Comparison of ENCODE assay signal across 8 cellular contexts in genomic region chr17:80477647-80478478, GRCh38. TPM values are rescaled to one million over a fixed set of nuclear protein-coding genes. Genes with fewer than 3 reads are reported as not detected.
DNase-seq lines count a peak whose midpoint lies in the region; ATAC-seq, FAIRE-seq and TF ChIP-seq lines count a peak whose summit lies in the region.

No MANE protein-coding gene starts in this region.

- H2AFZ ChIP-seq in hepatocyte, result peak overlapping the region; percentile 66

- TF ChIP-seq POLR2A in spleen (IDR thresholded peaks at IDR 0.05), result no peak

- H3K79me2 ChIP-seq in hepatocyte, result no peaks in the 10 kb centered on the region

- H3K4me1 ChIP-seq in CD8-positive, alpha-beta T cell (ENCODE audit: insufficient read depth, low read length), result peaks cover 26% of the 10 kb centered on the region
- H3K4me1 ChIP-seq in hepatocyte (ENCODE audit: insufficient read depth) (peaks cover 44% of the 10 kb centered on the region), spleen (peaks cover 27 to 64% (median 52%) of the 10 kb centered on the region in 6 donors), small intestine (ENCODE audit: control insufficient read depth in 2 of 2, insufficient read depth in 1 of 2, low read depth in 1 of 2, low read length in 1 of 2) (peaks cover 0 to 7% of the 10 kb centered on the region in 2 donors)

- no peaks in the 10 kb centered on the region for H3K9me3 ChIP-seq in CD8-positive, alpha-beta T cell (ENCODE audit: low read length)
- H3K9me3 ChIP-seq in hepatocyte (ENCODE audit: low read depth) (no peaks in the 10 kb centered on the region), spleen (no peaks in the 10 kb centered on the region), small intestine (ENCODE audit: control insufficient read depth, low read depth) (no peaks in the 10 kb centered on the region)

- H3K27me3 Mint-ChIP-seq in CD8-positive, alpha-beta T cell (ENCODE audit: low read depth), result peaks cover 56% of the 10 kb centered on the region
- peaks cover 96% of the 10 kb centered on the region for H3K27me3 Mint-ChIP-seq in activated naive CD4-positive, alpha-beta T cell treated with anti-CD3 and anti-CD28 coated beads, Interleukin-2, amount 10 ng/mL, durations not matched to agents 7 days and 5 days

- CTCF ChIA-PET in CD8-positive, alpha-beta T cell (lab: Charles Lee), result interaction anchor here (0.5 kb wide), 1 partner anchor 11 kb away, joined by 3 read pairs; no protein-coding TSS in a partner anchor
- CTCF ChIA-PET in activated naive CD4-positive, alpha-beta T cell treated with anti-CD3 and anti-CD28 coated beads, Interleukin-2, amount 10 ng/mL, durations not matched to agents 7 days and 5 days (lab: Charles Lee), result interaction anchor here (0.8 to 1.3 kb wide), 2 partner anchors 9 to 137 kb away, joined by 3 to 4 read pairs; no protein-coding TSS in a partner anchor

- peaks cover 42% of the 10 kb centered on the region for H3K27me3 ChIP-seq in CD8-positive, alpha-beta T cell (ENCODE audit: insufficient read depth, low read length)
- peaks cover 95% of the 10 kb centered on the region for H3K27me3 ChIP-seq in hepatocyte
- H3K27me3 ChIP-seq in spleen (replicated peaks in 1 of 7), result peaks cover 15 to 100% (median 96%) of the 10 kb centered on the region in 7 donors
- peaks cover 22 to 51% of the 10 kb centered on the region in 2 donors for H3K27me3 ChIP-seq in small intestine (ENCODE audit: control insufficient read depth in 2 of 2, insufficient read depth in 2 of 2, low read length in 2 of 2)

- H3K4me2 ChIP-seq in hepatocyte, result peak overlapping the region; percentile 94

- WGBS in hepatocyte (ENCODE audit: low lambda C conversion rate, missing lambda C conversion rate), result 9% methylated on average over 59 of the region's 103 CpGs
- WGBS in spleen, 5 donors, result 2 to 4% (median 3%) methylated on average over 43 to 103 of the region's 103 CpGs
- 3 to 5% (median 4%) methylated on average over 74 to 103 of the region's 103 CpGs for WGBS in small intestine, 3 donors

- H3K9me3 Mint-ChIP-seq in CD8-positive, alpha-beta T cell, result no peaks in the 10 kb centered on the region
- no peaks in the 10 kb centered on the region for H3K9me3 Mint-ChIP-seq in activated naive CD4-positive, alpha-beta T cell treated with anti-CD3 and anti-CD28 coated beads, Interleukin-2, amount 10 ng/mL, durations not matched to agents 7 days and 5 days

- H3K9me2 ChIP-seq in hepatocyte (replicated peaks; ENCODE audit: insufficient read depth), result no peaks in the 10 kb centered on the region

- peaks cover 17% of the 10 kb centered on the region for H3K4me1 Mint-ChIP-seq in CD8-positive, alpha-beta T cell (ENCODE audit: low read depth)
- H3K4me1 Mint-ChIP-seq in activated naive CD4-positive, alpha-beta T cell treated with anti-CD3 and anti-CD28 coated beads, Interleukin-2, amount 10 ng/mL, durations not matched to agents 7 days and 5 days, result peaks cover 30% of the 10 kb centered on the region

- FAIRE-seq in small intestine (lab: Jason Lieb, UNC), result no peak

- intact Hi-C loops in CD8-positive, alpha-beta T cell (cut with DNase I, micrococcal nuclease), result no loop called here
- intact Hi-C loops in spleen (cut with DNase I; ENCODE audit: low total_unique reads), result no loop called here

- no peaks in the 10 kb centered on the region for H3K36me3 Mint-ChIP-seq in CD8-positive, alpha-beta T cell
- H3K36me3 Mint-ChIP-seq in activated naive CD4-positive, alpha-beta T cell treated with anti-CD3 and anti-CD28 coated beads, Interleukin-2, amount 10 ng/mL, durations not matched to agents 7 days and 5 days, result peaks cover 9% of the 10 kb centered on the region

- TF ChIP-seq CTCF in CD8-positive, alpha-beta T cell (IDR thresholded peaks at IDR 0.05), result no peak
- TF ChIP-seq CTCF in hepatocyte (IDR thresholded peaks at IDR 0.05; ENCODE audit: poor library complexity) (peak; percentile 69), spleen (IDR thresholded peaks at IDR 0.05 in 8 of 11, conservative IDR thresholded peaks at IDR 0.05 in 3 of 11) (peak in 4 of 11 experiments; percentile 22 to 44 (median 34))

- no peak overlapping the region for H3K27ac ChIP-seq in CD8-positive, alpha-beta T cell (ENCODE audit: low read depth, low read length)
- H3K27ac ChIP-seq in hepatocyte (no peak overlapping the region), spleen (no peak overlapping the region), small intestine (ENCODE audit: low read depth in 1 of 2, low read length in 1 of 2) (no peak overlapping the region)

- no peak overlapping the region for H3K27ac Mint-ChIP-seq in CD8-positive, alpha-beta T cell
- no peak overlapping the region for H3K27ac Mint-ChIP-seq in activated naive CD4-positive, alpha-beta T cell treated with anti-CD3 and anti-CD28 coated beads, Interleukin-2, amount 10 ng/mL, durations not matched to agents 7 days and 5 days

- peak in 3 of 7 experiments; percentile 33 to 57 (median 38) for DNase-seq in CD8-positive, alpha-beta T cell
- DNase-seq in NCI-H128 (lab: John Stamatoyannopoulos, UW; ENCODE audit: unreplicated experiment), result peak; percentile 41
- DNase-seq in activated naive CD4-positive, alpha-beta T cell treated with anti-CD3 and anti-CD28 coated beads, Interleukin-2, amount 10 ng/mL, durations not matched to agents 7 days and 5 days, result peak; percentile 66
- DNase-seq in hepatocyte (ENCODE audit: low spot score), result peak; percentile 83
- no peak for DNase-seq in spleen
- no peak for DNase-seq in small intestine

- peaks cover 3% of the 10 kb centered on the region for H4K20me1 ChIP-seq in hepatocyte (ENCODE audit: insufficient read depth, poor library complexity, severe bottlenecking)

- H3K36me3 ChIP-seq in CD8-positive, alpha-beta T cell (ENCODE audit: insufficient read depth, low read length), result no peaks in the 10 kb centered on the region
- H3K36me3 ChIP-seq in hepatocyte (replicated peaks; ENCODE audit: insufficient read depth, low read depth) (no peaks in the 10 kb centered on the region), spleen (no peaks in the 10 kb centered on the region), small intestine (ENCODE audit: control insufficient read depth in 2 of 2, insufficient read depth in 2 of 2, low read length in 2 of 2) (no peaks in the 10 kb centered on the region)

- POLR2A ChIA-PET in CD8-positive, alpha-beta T cell (lab: Charles Lee), result no interaction called here

- peak; percentile 53 for ATAC-seq in CD8-positive, alpha-beta T cell
- ATAC-seq in HG03159 (IDR thresholded peaks at IDR 0.05; ENCODE audit: unreplicated experiment), result no peak
- ATAC-seq in GM19463 (IDR thresholded peaks at IDR 0.05; ENCODE audit: unreplicated experiment), result no peak

- H3K4me3 ChIP-seq in CD8-positive, alpha-beta T cell (ENCODE audit: low read depth, low read length), result peak overlapping the region; percentile 37
- peak overlapping the region; percentile 18 for H3K4me3 ChIP-seq in hepatocyte
- peak overlapping the region in 7 of 8 donors; percentile 20 to 69 (median 35) for H3K4me3 ChIP-seq in spleen
- H3K4me3 ChIP-seq in small intestine (ENCODE audit: low read depth in 1 of 2, low read length in 2 of 2), result peak overlapping the region in 1 of 2 donors; percentile 21

- no peak overlapping the region for H3K4me3 Mint-ChIP-seq in CD8-positive, alpha-beta T cell
- H3K4me3 Mint-ChIP-seq in activated naive CD4-positive, alpha-beta T cell treated with anti-CD3 and anti-CD28 coated beads, Interleukin-2, amount 10 ng/mL, durations not matched to agents 7 days and 5 days, result no peak overlapping the region

RNA-seq across cellular contexts. Expression of gene NPTX1, which starts 1.5 kb away (rescaled TPM):
- total RNA-seq in CD8-positive, alpha-beta T cell, result under 1 TPM; 0.06 to 0.30 TPM
- 0.70 and 3.2 TPM in 2 replicates for total RNA-seq in hepatocyte
- polyA plus RNA-seq in hepatocyte, result 1.9 and 2.1 TPM in 2 replicates
- 10 to 100 TPM in 1 of 7 donors, 1 to 10 TPM in 5, under 1 TPM in 1; 0.60 to 14.0 (median 7.3) TPM for total RNA-seq in spleen
- polyA plus RNA-seq in spleen, result under 1 TPM; 0.04 to 0.48 (median 0.15) TPM
- polyA plus RNA-seq in small intestine, result under 1 TPM in 1 of 3 donors, not detected in 2; 0.39 TPM

Comparison
In these comparisons a context has a peak if more than half of its experiments do, and no peak if none do; other contexts are left out.
1. DNase-seq: peak in NCI-H128 (single experiment), activated naive CD4-positive, alpha-beta T cell treated with anti-CD3 and anti-CD28 coated beads, Interleukin-2, amount 10 ng/mL, durations not matched to agents 7 days and 5 days (single experiment) and hepatocyte (single experiment); none in spleen (single experiment) and small intestine (single experiment).